8 cellular contexts compared by ENCODE assay signal in the genomic region with DNA sequence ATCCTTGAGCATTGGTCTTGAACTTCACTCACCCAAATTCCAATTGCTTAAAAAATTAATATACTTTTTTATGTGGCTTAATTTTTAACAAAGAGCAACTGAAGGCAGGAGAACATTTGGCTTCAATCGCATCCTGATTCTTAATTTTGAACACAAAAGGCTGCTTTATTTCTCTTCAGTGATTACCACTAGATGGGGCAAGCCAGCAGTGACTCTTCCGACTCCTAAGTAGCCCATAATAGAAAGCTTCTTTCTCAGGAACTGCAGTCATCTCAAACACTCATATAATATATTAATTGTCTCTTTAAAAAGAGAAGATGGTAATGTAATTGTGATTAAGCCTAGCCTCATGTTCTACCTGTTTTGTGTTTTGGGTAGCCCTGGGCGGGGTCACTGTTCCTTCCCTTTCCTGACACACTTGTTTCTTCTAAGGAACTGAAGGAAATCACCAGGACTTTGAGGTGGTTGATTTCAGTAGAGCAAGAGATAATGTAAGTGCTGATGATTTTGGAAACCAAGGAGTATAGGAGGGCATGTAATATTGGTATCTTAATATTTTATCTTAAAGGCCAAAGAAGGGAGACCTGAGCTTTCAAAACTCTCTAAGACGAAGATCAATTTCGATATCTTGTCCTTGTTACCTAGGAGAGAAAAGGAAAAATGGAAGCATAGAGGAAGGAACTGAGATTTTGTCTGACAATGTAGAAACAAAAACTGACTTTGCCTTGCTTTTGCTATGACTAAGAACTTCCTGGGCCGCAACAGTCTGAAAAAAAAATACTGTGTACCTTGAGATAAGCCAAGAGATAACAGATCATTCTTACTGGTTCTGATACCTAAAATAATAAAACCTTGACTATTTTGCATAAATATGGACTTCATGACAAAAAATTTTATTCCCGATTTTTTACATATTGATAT.
DNase-seq lines count a peak whose midpoint lies in the region; ATAC-seq and TF ChIP-seq lines count a peak whose summit lies in the region.

No MANE protein-coding gene starts in this region.

- no peaks in the 10 kb centered on the region for H3K4me1 ChIP-seq in PC-3 (ENCODE audit: insufficient read depth, low read length)
- peaks cover 15% of the 10 kb centered on the region for H3K4me1 ChIP-seq in effector memory CD4-positive, alpha-beta T cell (ENCODE audit: control insufficient read depth, insufficient read depth, low read length, poor library complexity, severe bottlenecking)
- H3K4me1 ChIP-seq in naive thymus-derived CD4-positive, alpha-beta T cell (ENCODE audit: control insufficient read depth in 2 of 2, insufficient read depth in 2 of 2, low read length in 2 of 2), result peaks cover 4 to 20% of the 10 kb centered on the region in 2 donors

- H3K4me3 ChIP-seq in GM12875 (ENCODE audit: low read depth, low read length) (no peak overlapping the region), PC-3 (ENCODE audit: low read length) (no peak overlapping the region)
- H3K4me3 ChIP-seq in effector memory CD4-positive, alpha-beta T cell (ENCODE audit: insufficient read depth, low read depth, low read length, poor library complexity, severe bottlenecking), result peak overlapping the region; percentile 23
- peak overlapping the region; percentile 15 for H3K4me3 ChIP-seq in naive thymus-derived CD4-positive, alpha-beta T cell (ENCODE audit: low read length)

- no peak overlapping the region for H3K27ac ChIP-seq in PC-3 (ENCODE audit: low read length)
- peak overlapping the region; percentile 45 for H3K27ac ChIP-seq in effector memory CD4-positive, alpha-beta T cell (ENCODE audit: insufficient read depth, low read length, poor library complexity, severe bottlenecking)
- H3K27ac ChIP-seq in naive thymus-derived CD4-positive, alpha-beta T cell (ENCODE audit: low read depth, low read length), result peak overlapping the region; percentile 44

- peak overlapping the region in 7 of 9 donors; percentile 0 to 89 (median 77) for H3K27ac Mint-ChIP-seq in naive thymus-derived CD4-positive, alpha-beta T cell

- no peaks in the 10 kb centered on the region for H3K9me3 ChIP-seq in PC-3 (ENCODE audit: low read length)
- H3K9me3 ChIP-seq in effector memory CD4-positive, alpha-beta T cell (ENCODE audit: control insufficient read depth, low read length), result no peaks in the 10 kb centered on the region
- no peaks in the 10 kb centered on the region for H3K9me3 ChIP-seq in naive thymus-derived CD4-positive, alpha-beta T cell (ENCODE audit: control insufficient read depth in 2 of 3, low read length in 3 of 3)

- intact Hi-C loops in PC-3 (cut with micrococcal nuclease), result loop anchor here (1.0 kb wide), 1 partner anchor 553 kb away; no protein-coding TSS in a partner anchor
- intact Hi-C loops in naive thymus-derived CD4-positive, alpha-beta T cell (cut with micrococcal nuclease), result loop anchor here (1.0 to 5.0 kb wide), 11 partner anchors 16 to 555 kb away; partner anchors contain the start of gene LIG4 (in 1 of the 2)

- peaks cover 55% of the 10 kb centered on the region for H3K27me3 ChIP-seq in PC-3 (ENCODE audit: low read length)
- no peaks in the 10 kb centered on the region for H3K27me3 ChIP-seq in effector memory CD4-positive, alpha-beta T cell (replicated peaks; ENCODE audit: control insufficient read depth, insufficient read depth, low read length, poor library complexity, severe bottlenecking)
- no peaks in the 10 kb centered on the region for H3K27me3 ChIP-seq in naive thymus-derived CD4-positive, alpha-beta T cell (ENCODE audit: control insufficient read depth in 2 of 2, insufficient read depth in 2 of 2, low read length in 2 of 2)

- no peaks in the 10 kb centered on the region for H4K20me1 ChIP-seq in PC-3 (ENCODE audit: low read length)

- no peak overlapping the region for H3K9ac ChIP-seq in PC-3 (ENCODE audit: low read length)

- CTCF ChIA-PET in PC-3 (lab: Charles Lee), result interaction anchor here (0.5 to 1.0 kb wide), 3 partner anchors 9 to 553 kb away, joined by 3 to 7 read pairs (median 3); no protein-coding TSS in a partner anchor
- CTCF ChIA-PET in naive thymus-derived CD4-positive, alpha-beta T cell (lab: Charles Lee), result interaction anchor here (0.6 to 2.5 kb wide), 7 partner anchors 8 to 553 kb away, joined by 3 to 9 read pairs (median 5); no protein-coding TSS in a partner anchor

- H3K9me3 Mint-ChIP-seq in naive thymus-derived CD4-positive, alpha-beta T cell, result no peaks in the 10 kb centered on the region

- H3K79me2 ChIP-seq in PC-3 (ENCODE audit: low read length), result no peaks in the 10 kb centered on the region

- no peaks in the 10 kb centered on the region for H3K36me3 Mint-ChIP-seq in naive thymus-derived CD4-positive, alpha-beta T cell

- H3K9me2 ChIP-seq in PC-3 (replicated peaks; ENCODE audit: low read length), result no peaks in the 10 kb centered on the region

- BruUV-seq in PC-3 (replicated peaks; lab: Mats Ljungman, UMichigan), result no TSS peak

- H3K4me3 Mint-ChIP-seq in naive thymus-derived CD4-positive, alpha-beta T cell, result peak overlapping the region in 7 of 10 donors; percentile 1 to 85 (median 60)

- H3K4me2 ChIP-seq in PC-3 (ENCODE audit: low read length), result no peak overlapping the region

- H2AFZ ChIP-seq in PC-3 (ENCODE audit: low read length), result no peak overlapping the region

- ATAC-seq in HG03342 (IDR thresholded peaks at IDR 0.05; ENCODE audit: unreplicated experiment), result peak; percentile 77
- ATAC-seq in PC-3, result peak; percentile 58
- peak; percentile 69 for ATAC-seq in naive thymus-derived CD4-positive, alpha-beta T cell

- DNase-seq in AML-193 (lab: John Stamatoyannopoulos, UW) (peak; percentile 79 to 81), PC-3 (peak; percentile 49), HuH-7.5 (ENCODE audit: low spot score) (no peak), T1000 (lab: John Stamatoyannopoulos, UW) (no peak)
- peak in 2 of 3 donors; percentile 8 to 11 for DNase-seq in effector memory CD4-positive, alpha-beta T cell
- DNase-seq in naive thymus-derived CD4-positive, alpha-beta T cell, result peak in 6 of 9 donors; percentile 10 to 48 (median 35)

- POLR2A ChIA-PET in PC-3 (lab: Charles Lee; ENCODE audit: unreplicated experiment), result no interaction called here
- POLR2A ChIA-PET in naive thymus-derived CD4-positive, alpha-beta T cell (lab: Charles Lee), result interaction anchor here (0.8 kb wide), 1 partner anchor 10 kb away, joined by 3 read pairs; no protein-coding TSS in a partner anchor

- peaks cover 0 to 16% (median 0%) of the 10 kb centered on the region in 5 donors for H3K27me3 Mint-ChIP-seq in naive thymus-derived CD4-positive, alpha-beta T cell

- peak; percentile 17; the same call in 1 of the 2 replicates for TF ChIP-seq CTCF in GM12875 (IDR thresholded peaks at IDR 0.05; ENCODE audit: borderline replicate concordance, insufficient read depth, low read depth, low read length)
- TF ChIP-seq CTCF in PC-3 (conservative IDR thresholded peaks at IDR 0.05; ENCODE audit: low read depth, low read length), result peak; percentile 66

- H3F3A ChIP-seq in PC-3 (ENCODE audit: low read length, unreplicated experiment), result no peaks in the 10 kb centered on the region

- peaks cover 4 to 57% (median 16%) of the 10 kb centered on the region in 7 donors for H3K4me1 Mint-ChIP-seq in naive thymus-derived CD4-positive, alpha-beta T cell

- H3K36me3 ChIP-seq in PC-3 (ENCODE audit: low read depth, low read length), result no peaks in the 10 kb centered on the region
- H3K36me3 ChIP-seq in effector memory CD4-positive, alpha-beta T cell (ENCODE audit: control insufficient read depth, insufficient read depth, low read length), result no peaks in the 10 kb centered on the region
- no peaks in the 10 kb centered on the region for H3K36me3 ChIP-seq in naive thymus-derived CD4-positive, alpha-beta T cell (ENCODE audit: control insufficient read depth in 2 of 3, insufficient read depth in 3 of 3, low read length in 3 of 3)

Comparison
In these comparisons a context has a peak if more than half of its experiments do, and no peak if none do; other contexts are left out.
1. DNase-seq: peak in AML-193 (2 of 2), PC-3 (single experiment), effector memory CD4-positive, alpha-beta T cell (2 of 3) and naive thymus-derived CD4-positive, alpha-beta T cell (6 of 9); none in HuH-7.5 (single experiment) and T1000 (single experiment).
2. H3K4me3 ChIP-seq: peak in effector memory CD4-positive, alpha-beta T cell (single experiment) and naive thymus-derived CD4-positive, alpha-beta T cell (single experiment); none in GM12875 (single experiment) and PC-3 (single experiment).
3. Peak in every context shown above with its lines, with median percentiles within 50 percentile points of each other: ATAC-seq.